ENCODE assay signal across 12 cellular contexts in genomic region chr1:43867946-43868740, GRCh38.
A peak's percentile ranks its signal among the peaks of the same experiment; 100 is the strongest.
DNase-seq lines count a peak whose midpoint lies in the region; ATAC-seq, FAIRE-seq and TF ChIP-seq lines count a peak whose summit lies in the region.
"Had no signal": no experiment of that assay in that cellular context is flagged by ENCODE, and none has a peak within 500 bp of the region (broad histone marks: within the 10 kb centered on the region; RNA-seq: fewer than 3 reads in every experiment).

No MANE protein-coding gene starts in this region.

- in situ Hi-C loops in brain microvascular endothelial cell (cut with HindIII; ENCODE audit: low pct_ligation_motif_present, low sequenced_read_pairs) = no loop called here

- peak overlapping the region in 9 of 10 donors; percentile 46 to 78 (median 69) for H3K27ac ChIP-seq in heart right ventricle
- no peak overlapping the region for H3K27ac ChIP-seq in brain microvascular endothelial cell
- peak overlapping the region; percentile 43 to 48 for H3K27ac ChIP-seq in kidney (ENCODE audit: low read depth in 2 of 2, low read length in 2 of 2)
- H3K27ac ChIP-seq in aorta (ENCODE audit: low read depth in 1 of 2, low read length in 2 of 2) = no peak overlapping the region
- H3K27ac ChIP-seq in suprapubic skin = no peak overlapping the region

- no peak for TF ChIP-seq EP300 in suprapubic skin (IDR thresholded peaks at IDR 0.05)

- TF ChIP-seq CTCF in heart right ventricle (IDR thresholded peaks at IDR 0.05) (no peak), brain microvascular endothelial cell (IDR thresholded peaks at IDR 0.05; ENCODE audit: low read depth, low read length, missing control alignments) (no peak), kidney (IDR thresholded peaks at IDR 0.05; ENCODE audit: borderline replicate concordance, extremely low read depth, insufficient read depth) (no peak), suprapubic skin (IDR thresholded peaks at IDR 0.05) (no peak)

- H3K4me3 ChIP-seq in heart right ventricle (no peak overlapping the region), brain microvascular endothelial cell (ENCODE audit: low read depth, low read length) (no peak overlapping the region), kidney (ENCODE audit: low read length in 2 of 2) (no peak overlapping the region), aorta (ENCODE audit: low read length in 2 of 2) (no peak overlapping the region), suprapubic skin (no peak overlapping the region)
- H3K4me3 ChIP-seq: GM12878 had no signal

- H3K27me3 ChIP-seq in heart right ventricle (no peaks in the 10 kb centered on the region), brain microvascular endothelial cell (replicated peaks) (no peaks in the 10 kb centered on the region), aorta (ENCODE audit: control insufficient read depth in 1 of 2, insufficient read depth in 2 of 2, low read length in 1 of 2) (no peaks in the 10 kb centered on the region), suprapubic skin (no peaks in the 10 kb centered on the region)

- no peak for TF ChIP-seq POLR2A in suprapubic skin (IDR thresholded peaks at IDR 0.05)

- WGBS in heart right ventricle, 2 donors = 24 to 38% methylated on average over 2 of the region's 2 CpGs
- 3 to 11% methylated on average over 2 of the region's 2 CpGs for WGBS in aorta, 2 donors
- 36% methylated on average over 2 of the region's 2 CpGs for WGBS in suprapubic skin

- no peaks in the 10 kb centered on the region for H3K36me3 ChIP-seq in heart right ventricle
- no peaks in the 10 kb centered on the region for H3K36me3 ChIP-seq in brain microvascular endothelial cell (replicated peaks)
- no peaks in the 10 kb centered on the region for H3K36me3 ChIP-seq in kidney (ENCODE audit: control insufficient read depth in 1 of 2, insufficient read depth in 2 of 2, low read length in 2 of 2)
- H3K36me3 ChIP-seq in aorta (ENCODE audit: control insufficient read depth in 1 of 2, insufficient read depth in 2 of 2, low read length in 1 of 2) = no peaks in the 10 kb centered on the region
- H3K36me3 ChIP-seq in suprapubic skin = no peaks in the 10 kb centered on the region

- DNase-seq in heart right ventricle (no peak), Right ventricle myocardium superior (no peak), brain microvascular endothelial cell (peak; percentile 20), kidney (no peak), aorta (no peak), D341Med (ENCODE audit: low spot score) (no peak), suprapubic skin (ENCODE audit: low spot score in 2 of 2) (no peak)
- DNase-seq: activated naive CD4-positive, alpha-beta T cell treated with Interleukin-2 at 50 U/mL for 16 hours; CD4-positive, CD25-positive, alpha-beta regulatory T cell; mesendoderm had no signal

- H3K9ac ChIP-seq in kidney (ENCODE audit: low read length in 2 of 2) = no peak overlapping the region

- ATAC-seq in heart right ventricle (peak in 5 of 8 donors; percentile 5 to 39 (median 20)), Right ventricle myocardium superior (ENCODE audit: poor library complexity) (no peak), aorta (ENCODE audit: low FRiP score) (peak; percentile 8), HG03469 (IDR thresholded peaks at IDR 0.05; ENCODE audit: unreplicated experiment) (no peak)
- ATAC-seq: GM12878 had no signal

- peaks cover 0 to 57% (median 37%) of the 10 kb centered on the region in 9 donors for H3K4me1 ChIP-seq in heart right ventricle
- peaks cover 2 to 3% of the 10 kb centered on the region in 2 donors for H3K4me1 ChIP-seq in kidney (ENCODE audit: control insufficient read depth in 1 of 2, insufficient read depth in 1 of 2, low read depth in 1 of 2, low read length in 2 of 2)
- no peaks in the 10 kb centered on the region for H3K4me1 ChIP-seq in aorta (ENCODE audit: control insufficient read depth in 1 of 2, insufficient read depth in 2 of 2, low read length in 2 of 2)
- H3K4me1 ChIP-seq in suprapubic skin = peaks cover 21% of the 10 kb centered on the region

- intact Hi-C loops in heart right ventricle (cut with DNase I) (no loop called here), Right ventricle myocardium superior (cut with DNase I) (no loop called here), kidney (cut with DNase I) (no loop called here), aorta (cut with DNase I) (no loop called here)

- peak; percentile 6 for FAIRE-seq in kidney (lab: Jason Lieb, UNC)
- FAIRE-seq: GM12878 had no signal

- H3K9me3 ChIP-seq in heart right ventricle = no peaks in the 10 kb centered on the region
- H3K9me3 ChIP-seq in kidney (ENCODE audit: control insufficient read depth in 1 of 2, low read length in 2 of 2) = no peaks in the 10 kb centered on the region
- no peaks in the 10 kb centered on the region for H3K9me3 ChIP-seq in aorta (ENCODE audit: control insufficient read depth, low read length)
- H3K9me3 ChIP-seq in suprapubic skin = no peaks in the 10 kb centered on the region

Comparison
In these comparisons a context has a peak if more than half of its experiments do, and no peak if none do; other contexts are left out.
1. ATAC-seq: peak in heart right ventricle (5 of 8) and aorta (single experiment); none in Right ventricle myocardium superior (single experiment) and HG03469 (single experiment).
2. H3K27ac ChIP-seq: peak in heart right ventricle (9 of 10) and kidney (2 of 2); none in brain microvascular endothelial cell (single experiment), aorta (0 of 2) and suprapubic skin (single experiment).